ENCODE assay signal across 19 cellular contexts in the genomic region with DNA sequence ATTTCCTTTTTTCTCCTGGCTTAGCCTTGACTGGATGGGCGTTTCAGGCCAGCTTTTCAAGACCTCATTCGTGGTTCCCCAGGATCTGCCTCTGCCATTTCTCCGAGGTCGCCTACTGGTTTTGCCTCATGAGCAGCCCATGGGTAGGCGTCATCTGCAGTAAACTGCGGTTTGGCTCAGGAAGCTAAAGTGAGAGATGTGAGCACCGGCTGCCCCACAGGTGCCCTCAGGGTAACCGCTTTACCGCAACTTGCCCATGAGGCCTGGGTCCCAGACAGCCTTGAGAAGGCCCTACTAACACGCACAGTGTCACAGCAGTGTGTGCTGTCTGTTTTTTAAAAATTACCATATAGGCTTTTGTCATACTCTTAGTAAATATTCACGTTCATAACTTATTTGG. TPM values are rescaled to one million over a fixed set of nuclear protein-coding genes. Genes with fewer than 3 reads are reported as not detected.
A peak's percentile ranks its signal among the peaks of the same experiment; 100 is the strongest.
DNase-seq lines count a peak whose midpoint lies in the region; ATAC-seq and TF ChIP-seq lines count a peak whose summit lies in the region.
"Had no signal": no experiment of that assay in that cellular context is flagged by ENCODE, and none has a peak within 500 bp of the region (broad histone marks: within the 10 kb centered on the region; RNA-seq: fewer than 3 reads in every experiment).

No MANE protein-coding gene starts in this region.

- H4K20me1 ChIP-seq in OCI-LY1 (ENCODE audit: insufficient read depth, low read length), result no peaks in the 10 kb centered on the region

- H2AFZ ChIP-seq in OCI-LY1 (ENCODE audit: low read length), result no peak overlapping the region

- H3K9me3 ChIP-seq in OCI-LY1 (ENCODE audit: low read length), result no peaks in the 10 kb centered on the region
- H3K9me3 ChIP-seq: body of pancreas, psoas muscle, spleen had no signal

- no peak overlapping the region for H3K4me3 ChIP-seq in OCI-LY1 (ENCODE audit: low read depth, low read length, poor library complexity, severe bottlenecking)
- H3K4me3 ChIP-seq: body of pancreas, psoas muscle, spleen had no signal

- no peaks in the 10 kb centered on the region for H3K79me2 ChIP-seq in OCI-LY1 (ENCODE audit: insufficient read depth, low read length)

- peaks cover 5% of the 10 kb centered on the region for H3K4me1 ChIP-seq in OCI-LY1 (ENCODE audit: insufficient read depth, low read length, severe bottlenecking)
- H3K4me1 ChIP-seq: body of pancreas, psoas muscle had no signal

- H3K27me3 Mint-ChIP-seq in activated T-helper 2 cell treated with anti-CD3 and anti-CD28 coated beads, Interferon-gamma antibody, Interleukin-2, Interleukin-4, amounts not matched to agents 10 μg/mL and 5 μg/mL and 100 μg/mL, durations not matched to agents 14 hours and 24 hours and 36 hours (ENCODE audit: low read depth), result peaks cover 46% of the 10 kb centered on the region
- H3K27me3 Mint-ChIP-seq in stimulated activated naive CD8-positive, alpha-beta T cell treated with anti-CD3 and anti-CD28 coated beads, Interleukin-15, amount 100 ng/mL, for 72 hours, result peaks cover 25% of the 10 kb centered on the region

- H3K36me3 ChIP-seq in OCI-LY1 (ENCODE audit: insufficient read depth, low read length), result no peaks in the 10 kb centered on the region
- H3K36me3 ChIP-seq: spleen had no signal

- ATAC-seq in stimulated activated naive CD8-positive, alpha-beta T cell treated with anti-CD3 and anti-CD28 coated beads, Interleukin-15, amount 100 ng/mL, for 72 hours, result peak; percentile 92
- ATAC-seq in GM18502 (IDR thresholded peaks at IDR 0.05; ENCODE audit: poor library complexity, unreplicated experiment), result no peak
- ATAC-seq: body of pancreas, psoas muscle had no signal

- H3K27ac ChIP-seq in OCI-LY1 (ENCODE audit: low read depth, low read length, poor library complexity, severe bottlenecking), result peak overlapping the region; percentile 42
- H3K27ac ChIP-seq: body of pancreas, psoas muscle, RWPE1, spleen had no signal

- DNase-seq in stimulated activated CD4-positive, alpha-beta T cell treated with anti-CD3 and anti-CD28 coated beads, Interleukin-15, amount 100 ng/mL, for 24 hours, result peak; percentile 34
- no peak for DNase-seq in stimulated activated CD4-positive, alpha-beta T cell treated with anti-CD3 and anti-CD28 coated beads, Interleukin-4, amount 100 ng/mL, for 1 hour
- peak; percentile 25 for DNase-seq in activated T-helper 2 cell treated with anti-CD3 and anti-CD28 coated beads, Interferon-gamma antibody, Interleukin-2, Interleukin-4, amounts not matched to agents 10 μg/mL and 5 μg/mL and 100 μg/mL, durations not matched to agents 14 hours and 24 hours and 36 hours (ENCODE audit: low spot score)
- DNase-seq in stimulated activated naive CD8-positive, alpha-beta T cell treated with anti-CD3 and anti-CD28 coated beads, Interleukin-15, amount 100 ng/mL, for 72 hours, result peak in 1 of 2 donors; percentile 48
- no peak for DNase-seq in NCI-H82 treated with DMSO at 0.1 percent for 48 hours (lab: John Stamatoyannopoulos, UW; ENCODE audit: unreplicated experiment)
- no peak for DNase-seq in NCI-H69 (lab: John Stamatoyannopoulos, UW)
- DNase-seq: activated gamma-delta T cell, body of pancreas, cortex of kidney, foreskin melanocyte, KBM-7, NCI-H1417, psoas muscle, spleen had no signal

- H3K9me3 Mint-ChIP-seq in activated T-helper 2 cell treated with anti-CD3 and anti-CD28 coated beads, Interferon-gamma antibody, Interleukin-2, Interleukin-4, amounts not matched to agents 10 μg/mL and 5 μg/mL and 100 μg/mL, durations not matched to agents 14 hours and 24 hours and 36 hours, result no peaks in the 10 kb centered on the region
- H3K9me3 Mint-ChIP-seq in stimulated activated naive CD8-positive, alpha-beta T cell treated with anti-CD3 and anti-CD28 coated beads, Interleukin-15, amount 100 ng/mL, for 72 hours, result no peaks in the 10 kb centered on the region

- no peak overlapping the region for H3K27ac Mint-ChIP-seq in activated T-helper 2 cell treated with anti-CD3 and anti-CD28 coated beads, Interferon-gamma antibody, Interleukin-2, Interleukin-4, amounts not matched to agents 10 μg/mL and 5 μg/mL and 100 μg/mL, durations not matched to agents 14 hours and 24 hours and 36 hours
- H3K27ac Mint-ChIP-seq in stimulated activated naive CD8-positive, alpha-beta T cell treated with anti-CD3 and anti-CD28 coated beads, Interleukin-15, amount 100 ng/mL, for 72 hours, result no peak overlapping the region

- H3K9me2 ChIP-seq in OCI-LY1 (ENCODE audit: low read depth, low read length), result no peaks in the 10 kb centered on the region

- H3K27me3 ChIP-seq in OCI-LY1 (ENCODE audit: insufficient read depth, low read length), result peaks cover 4% of the 10 kb centered on the region; the same call in 1 of the 2 replicates
- H3K27me3 ChIP-seq: body of pancreas had no signal

- intact Hi-C loops in activated T-helper 2 cell treated with anti-CD3 and anti-CD28 coated beads, Interferon-gamma antibody, Interleukin-2, Interleukin-4, amounts not matched to agents 10 μg/mL and 5 μg/mL and 100 μg/mL, durations not matched to agents 14 hours and 24 hours and 36 hours (cut with micrococcal nuclease), result no loop called here

- no peak overlapping the region for H3K9ac ChIP-seq in OCI-LY1 (ENCODE audit: low read length)

- H3K4me1 Mint-ChIP-seq in activated T-helper 2 cell treated with anti-CD3 and anti-CD28 coated beads, Interferon-gamma antibody, Interleukin-2, Interleukin-4, amounts not matched to agents 10 μg/mL and 5 μg/mL and 100 μg/mL, durations not matched to agents 14 hours and 24 hours and 36 hours (ENCODE audit: low read depth), result peaks cover 13% of the 10 kb centered on the region
- H3K4me1 Mint-ChIP-seq in stimulated activated naive CD8-positive, alpha-beta T cell treated with anti-CD3 and anti-CD28 coated beads, Interleukin-15, amount 100 ng/mL, for 72 hours, result peaks cover 6% of the 10 kb centered on the region

- no peaks in the 10 kb centered on the region for H3F3A ChIP-seq in OCI-LY1 (ENCODE audit: insufficient read depth, low read length)

- no peak overlapping the region for H3K4me3 Mint-ChIP-seq in activated T-helper 2 cell treated with anti-CD3 and anti-CD28 coated beads, Interferon-gamma antibody, Interleukin-2, Interleukin-4, amounts not matched to agents 10 μg/mL and 5 μg/mL and 100 μg/mL, durations not matched to agents 14 hours and 24 hours and 36 hours (ENCODE audit: low read depth)
- no peak overlapping the region for H3K4me3 Mint-ChIP-seq in stimulated activated naive CD8-positive, alpha-beta T cell treated with anti-CD3 and anti-CD28 coated beads, Interleukin-15, amount 100 ng/mL, for 72 hours

- no peak for TF ChIP-seq CTCF in OCI-LY1 (IDR thresholded peaks at IDR 0.05; ENCODE audit: low read length)

- no peaks in the 10 kb centered on the region for H3K36me3 Mint-ChIP-seq in activated T-helper 2 cell treated with anti-CD3 and anti-CD28 coated beads, Interferon-gamma antibody, Interleukin-2, Interleukin-4, amounts not matched to agents 10 μg/mL and 5 μg/mL and 100 μg/mL, durations not matched to agents 14 hours and 24 hours and 36 hours (ENCODE audit: low read depth)

- no peak overlapping the region for H3K4me2 ChIP-seq in OCI-LY1 (ENCODE audit: low read length)

RNA-seq across cellular contexts. Expression of a gene that starts 53.4 kb away (rescaled TPM):
- not detected in 2 replicates for total RNA-seq in activated T-helper 2 cell treated with anti-CD3 and anti-CD28 coated beads, Interferon-gamma antibody, Interleukin-2, Interleukin-4, amounts not matched to agents 10 μg/mL and 5 μg/mL and 100 μg/mL, durations not matched to agents 14 hours and 24 hours and 36 hours
- total RNA-seq: activated CD8-positive, alpha-beta memory T cell treated with anti-CD3 and anti-CD28 coated beads for 36 hours; body of pancreas; psoas muscle; spleen; urinary bladder had no signal

Comparison
In these comparisons a context has a peak if more than half of its experiments do, and no peak if none do; other contexts are left out.
1. DNase-seq: peak in stimulated activated CD4-positive, alpha-beta T cell treated with anti-CD3 and anti-CD28 coated beads, Interleukin-15, amount 100 ng/mL, for 24 hours (single experiment) and activated T-helper 2 cell treated with anti-CD3 and anti-CD28 coated beads, Interferon-gamma antibody, Interleukin-2, Interleukin-4, amounts not matched to agents 10 μg/mL and 5 μg/mL and 100 μg/mL, durations not matched to agents 14 hours and 24 hours and 36 hours (single experiment); none in stimulated activated CD4-positive, alpha-beta T cell treated with anti-CD3 and anti-CD28 coated beads, Interleukin-4, amount 100 ng/mL, for 1 hour (single experiment), NCI-H82 treated with DMSO at 0.1 percent for 48 hours (single experiment) and NCI-H69 (single experiment).